2 cellular contexts compared by ENCODE assay signal in the genomic region with DNA sequence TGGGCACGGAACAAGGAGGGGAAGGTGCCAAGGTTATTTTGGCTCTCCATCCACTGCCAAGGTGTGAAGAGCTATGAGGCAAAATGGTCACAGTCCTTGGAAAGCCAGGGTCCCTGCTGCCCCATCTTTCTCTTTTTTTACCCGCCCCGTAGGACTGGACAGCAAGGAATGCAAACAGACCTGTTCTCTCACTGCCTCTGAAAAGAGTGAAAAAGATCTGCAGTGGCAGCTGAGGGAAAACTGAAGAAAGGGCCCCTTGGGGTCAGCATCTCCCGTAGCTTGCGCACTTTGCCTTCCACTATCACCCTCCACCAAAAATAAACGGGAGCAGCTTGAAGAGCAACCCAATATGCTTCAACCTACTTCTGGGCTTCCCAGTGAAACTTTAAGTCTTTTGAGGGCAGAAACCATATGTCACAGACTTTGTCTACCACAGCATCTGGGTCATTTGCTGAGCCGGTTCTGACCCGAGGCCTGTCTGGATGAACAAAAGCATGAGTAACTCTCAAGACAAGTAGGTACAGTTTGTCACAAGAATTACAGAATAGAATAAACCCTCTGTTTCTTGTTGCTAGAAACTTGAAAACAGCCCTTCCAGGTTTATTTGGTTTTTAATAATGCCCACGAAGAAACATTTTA.
TF ChIP-seq lines count a peak whose summit lies in the region.

No MANE protein-coding gene starts in this region.

TF ChIP-seq in GM23338, 12 proteins besides CTCF, POLR2A, EP300 and RAD21 (continues in another document):
- no peak for TF ChIP-seq ZNF331 (CRISPR knock-in tag; IDR thresholded peaks at IDR 0.05; ENCODE audit: low read depth)
- TF ChIP-seq ZNF114 (CRISPR knock-in tag; IDR thresholded peaks at IDR 0.05) = no peak
- TF ChIP-seq, protein P1, sequence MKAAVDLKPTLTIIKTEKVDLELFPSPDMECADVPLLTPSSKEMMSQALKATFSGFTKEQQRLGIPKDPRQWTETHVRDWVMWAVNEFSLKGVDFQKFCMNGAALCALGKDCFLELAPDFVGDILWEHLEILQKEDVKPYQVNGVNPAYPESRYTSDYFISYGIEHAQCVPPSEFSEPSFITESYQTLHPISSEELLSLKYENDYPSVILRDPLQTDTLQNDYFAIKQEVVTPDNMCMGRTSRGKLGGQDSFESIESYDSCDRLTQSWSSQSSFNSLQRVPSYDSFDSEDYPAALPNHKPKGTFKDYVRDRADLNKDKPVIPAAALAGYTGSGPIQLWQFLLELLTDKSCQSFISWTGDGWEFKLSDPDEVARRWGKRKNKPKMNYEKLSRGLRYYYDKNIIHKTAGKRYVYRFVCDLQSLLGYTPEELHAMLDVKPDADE (IDR thresholded peaks at IDR 0.05) = no peak
- TF ChIP-seq CREB1 (CRISPR knock-in tag; IDR thresholded peaks at IDR 0.05; ENCODE audit: low read depth) = no peak
- TF ChIP-seq POLR2AphosphoS5 (IDR thresholded peaks at IDR 0.05; ENCODE audit: low read depth) = no peak
- TF ChIP-seq NANOG (IDR thresholded peaks at IDR 0.05; ENCODE audit: borderline replicate concordance) = no peak
- no peak for TF ChIP-seq EZH2 (IDR thresholded peaks at IDR 0.05; ENCODE audit: low read depth, unreplicated experiment)
- TF ChIP-seq, protein P2, sequence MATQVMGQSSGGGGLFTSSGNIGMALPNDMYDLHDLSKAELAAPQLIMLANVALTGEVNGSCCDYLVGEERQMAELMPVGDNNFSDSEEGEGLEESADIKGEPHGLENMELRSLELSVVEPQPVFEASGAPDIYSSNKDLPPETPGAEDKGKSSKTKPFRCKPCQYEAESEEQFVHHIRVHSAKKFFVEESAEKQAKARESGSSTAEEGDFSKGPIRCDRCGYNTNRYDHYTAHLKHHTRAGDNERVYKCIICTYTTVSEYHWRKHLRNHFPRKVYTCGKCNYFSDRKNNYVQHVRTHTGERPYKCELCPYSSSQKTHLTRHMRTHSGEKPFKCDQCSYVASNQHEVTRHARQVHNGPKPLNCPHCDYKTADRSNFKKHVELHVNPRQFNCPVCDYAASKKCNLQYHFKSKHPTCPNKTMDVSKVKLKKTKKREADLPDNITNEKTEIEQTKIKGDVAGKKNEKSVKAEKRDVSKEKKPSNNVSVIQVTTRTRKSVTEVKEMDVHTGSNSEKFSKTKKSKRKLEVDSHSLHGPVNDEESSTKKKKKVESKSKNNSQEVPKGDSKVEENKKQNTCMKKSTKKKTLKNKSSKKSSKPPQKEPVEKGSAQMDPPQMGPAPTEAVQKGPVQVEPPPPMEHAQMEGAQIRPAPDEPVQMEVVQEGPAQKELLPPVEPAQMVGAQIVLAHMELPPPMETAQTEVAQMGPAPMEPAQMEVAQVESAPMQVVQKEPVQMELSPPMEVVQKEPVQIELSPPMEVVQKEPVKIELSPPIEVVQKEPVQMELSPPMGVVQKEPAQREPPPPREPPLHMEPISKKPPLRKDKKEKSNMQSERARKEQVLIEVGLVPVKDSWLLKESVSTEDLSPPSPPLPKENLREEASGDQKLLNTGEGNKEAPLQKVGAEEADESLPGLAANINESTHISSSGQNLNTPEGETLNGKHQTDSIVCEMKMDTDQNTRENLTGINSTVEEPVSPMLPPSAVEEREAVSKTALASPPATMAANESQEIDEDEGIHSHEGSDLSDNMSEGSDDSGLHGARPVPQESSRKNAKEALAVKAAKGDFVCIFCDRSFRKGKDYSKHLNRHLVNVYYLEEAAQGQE (IDR thresholded peaks at IDR 0.05; ENCODE audit: unreplicated experiment) = no peak
- no peak for TF ChIP-seq EZH2phosphoT487 (IDR thresholded peaks at IDR 0.05; ENCODE audit: unreplicated experiment)

TF ChIP-seq in H1, 55 proteins besides CTCF, POLR2A, EP300 and RAD21:
- TF ChIP-seq JUN (IDR thresholded peaks at IDR 0.05; ENCODE audit: low read depth, low read length) = no peak
- TF ChIP-seq, protein P3, sequence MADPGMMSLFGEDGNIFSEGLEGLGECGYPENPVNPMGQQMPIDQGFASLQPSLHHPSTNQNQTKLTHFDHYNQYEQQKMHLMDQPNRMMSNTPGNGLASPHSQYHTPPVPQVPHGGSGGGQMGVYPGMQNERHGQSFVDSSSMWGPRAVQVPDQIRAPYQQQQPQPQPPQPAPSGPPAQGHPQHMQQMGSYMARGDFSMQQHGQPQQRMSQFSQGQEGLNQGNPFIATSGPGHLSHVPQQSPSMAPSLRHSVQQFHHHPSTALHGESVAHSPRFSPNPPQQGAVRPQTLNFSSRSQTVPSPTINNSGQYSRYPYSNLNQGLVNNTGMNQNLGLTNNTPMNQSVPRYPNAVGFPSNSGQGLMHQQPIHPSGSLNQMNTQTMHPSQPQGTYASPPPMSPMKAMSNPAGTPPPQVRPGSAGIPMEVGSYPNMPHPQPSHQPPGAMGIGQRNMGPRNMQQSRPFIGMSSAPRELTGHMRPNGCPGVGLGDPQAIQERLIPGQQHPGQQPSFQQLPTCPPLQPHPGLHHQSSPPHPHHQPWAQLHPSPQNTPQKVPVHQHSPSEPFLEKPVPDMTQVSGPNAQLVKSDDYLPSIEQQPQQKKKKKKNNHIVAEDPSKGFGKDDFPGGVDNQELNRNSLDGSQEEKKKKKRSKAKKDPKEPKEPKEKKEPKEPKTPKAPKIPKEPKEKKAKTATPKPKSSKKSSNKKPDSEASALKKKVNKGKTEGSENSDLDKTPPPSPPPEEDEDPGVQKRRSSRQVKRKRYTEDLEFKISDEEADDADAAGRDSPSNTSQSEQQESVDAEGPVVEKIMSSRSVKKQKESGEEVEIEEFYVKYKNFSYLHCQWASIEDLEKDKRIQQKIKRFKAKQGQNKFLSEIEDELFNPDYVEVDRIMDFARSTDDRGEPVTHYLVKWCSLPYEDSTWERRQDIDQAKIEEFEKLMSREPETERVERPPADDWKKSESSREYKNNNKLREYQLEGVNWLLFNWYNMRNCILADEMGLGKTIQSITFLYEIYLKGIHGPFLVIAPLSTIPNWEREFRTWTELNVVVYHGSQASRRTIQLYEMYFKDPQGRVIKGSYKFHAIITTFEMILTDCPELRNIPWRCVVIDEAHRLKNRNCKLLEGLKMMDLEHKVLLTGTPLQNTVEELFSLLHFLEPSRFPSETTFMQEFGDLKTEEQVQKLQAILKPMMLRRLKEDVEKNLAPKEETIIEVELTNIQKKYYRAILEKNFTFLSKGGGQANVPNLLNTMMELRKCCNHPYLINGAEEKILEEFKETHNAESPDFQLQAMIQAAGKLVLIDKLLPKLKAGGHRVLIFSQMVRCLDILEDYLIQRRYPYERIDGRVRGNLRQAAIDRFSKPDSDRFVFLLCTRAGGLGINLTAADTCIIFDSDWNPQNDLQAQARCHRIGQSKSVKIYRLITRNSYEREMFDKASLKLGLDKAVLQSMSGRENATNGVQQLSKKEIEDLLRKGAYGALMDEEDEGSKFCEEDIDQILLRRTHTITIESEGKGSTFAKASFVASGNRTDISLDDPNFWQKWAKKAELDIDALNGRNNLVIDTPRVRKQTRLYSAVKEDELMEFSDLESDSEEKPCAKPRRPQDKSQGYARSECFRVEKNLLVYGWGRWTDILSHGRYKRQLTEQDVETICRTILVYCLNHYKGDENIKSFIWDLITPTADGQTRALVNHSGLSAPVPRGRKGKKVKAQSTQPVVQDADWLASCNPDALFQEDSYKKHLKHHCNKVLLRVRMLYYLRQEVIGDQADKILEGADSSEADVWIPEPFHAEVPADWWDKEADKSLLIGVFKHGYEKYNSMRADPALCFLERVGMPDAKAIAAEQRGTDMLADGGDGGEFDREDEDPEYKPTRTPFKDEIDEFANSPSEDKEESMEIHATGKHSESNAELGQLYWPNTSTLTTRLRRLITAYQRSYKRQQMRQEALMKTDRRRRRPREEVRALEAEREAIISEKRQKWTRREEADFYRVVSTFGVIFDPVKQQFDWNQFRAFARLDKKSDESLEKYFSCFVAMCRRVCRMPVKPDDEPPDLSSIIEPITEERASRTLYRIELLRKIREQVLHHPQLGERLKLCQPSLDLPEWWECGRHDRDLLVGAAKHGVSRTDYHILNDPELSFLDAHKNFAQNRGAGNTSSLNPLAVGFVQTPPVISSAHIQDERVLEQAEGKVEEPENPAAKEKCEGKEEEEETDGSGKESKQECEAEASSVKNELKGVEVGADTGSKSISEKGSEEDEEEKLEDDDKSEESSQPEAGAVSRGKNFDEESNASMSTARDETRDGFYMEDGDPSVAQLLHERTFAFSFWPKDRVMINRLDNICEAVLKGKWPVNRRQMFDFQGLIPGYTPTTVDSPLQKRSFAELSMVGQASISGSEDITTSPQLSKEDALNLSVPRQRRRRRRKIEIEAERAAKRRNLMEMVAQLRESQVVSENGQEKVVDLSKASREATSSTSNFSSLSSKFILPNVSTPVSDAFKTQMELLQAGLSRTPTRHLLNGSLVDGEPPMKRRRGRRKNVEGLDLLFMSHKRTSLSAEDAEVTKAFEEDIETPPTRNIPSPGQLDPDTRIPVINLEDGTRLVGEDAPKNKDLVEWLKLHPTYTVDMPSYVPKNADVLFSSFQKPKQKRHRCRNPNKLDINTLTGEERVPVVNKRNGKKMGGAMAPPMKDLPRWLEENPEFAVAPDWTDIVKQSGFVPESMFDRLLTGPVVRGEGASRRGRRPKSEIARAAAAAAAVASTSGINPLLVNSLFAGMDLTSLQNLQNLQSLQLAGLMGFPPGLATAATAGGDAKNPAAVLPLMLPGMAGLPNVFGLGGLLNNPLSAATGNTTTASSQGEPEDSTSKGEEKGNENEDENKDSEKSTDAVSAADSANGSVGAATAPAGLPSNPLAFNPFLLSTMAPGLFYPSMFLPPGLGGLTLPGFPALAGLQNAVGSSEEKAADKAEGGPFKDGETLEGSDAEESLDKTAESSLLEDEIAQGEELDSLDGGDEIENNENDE (IDR thresholded peaks at IDR 0.05; ENCODE audit: insufficient replicate concordance, low read length) = no peak
- TF ChIP-seq TEAD4 (IDR thresholded peaks at IDR 0.05; ENCODE audit: low read depth, low read length) = no peak
- TF ChIP-seq TAF1 (IDR thresholded peaks at IDR 0.05; ENCODE audit: low read depth, low read length) = no peak
- TF ChIP-seq BRCA1 (IDR thresholded peaks at IDR 0.05; ENCODE audit: low read depth, low read length) = no peak
- TF ChIP-seq HDAC2 (IDR thresholded peaks at IDR 0.05; ENCODE audit: borderline replicate concordance in 1 of 2, low read depth in 2 of 2, low read length in 2 of 2) = no peak
- TF ChIP-seq GTF2F1 (IDR thresholded peaks at IDR 0.05; ENCODE audit: borderline replicate concordance, low read depth, low read length) = no peak
- no peak for TF ChIP-seq KDM4A (IDR thresholded peaks at IDR 0.05; ENCODE audit: low read depth, low read length, severe bottlenecking)
- no peak for TF ChIP-seq SP2 (IDR thresholded peaks at IDR 0.05; ENCODE audit: low read length)
- no peak for TF ChIP-seq SIRT6 (IDR thresholded peaks at IDR 0.05; ENCODE audit: low read length)
- TF ChIP-seq MAFK (IDR thresholded peaks at IDR 0.05; ENCODE audit: low read depth, low read length) = no peak
- no peak for TF ChIP-seq ZNF274 (IDR thresholded peaks at IDR 0.05; ENCODE audit: borderline replicate concordance, extremely low read depth, low read length)
- TF ChIP-seq KDM5A (IDR thresholded peaks at IDR 0.05; ENCODE audit: low read length) = no peak
- TF ChIP-seq SRF (IDR thresholded peaks at IDR 0.05; ENCODE audit: low read depth, low read length) = no peak
- no peak for TF ChIP-seq YY1 (IDR thresholded peaks at IDR 0.05; ENCODE audit: low read depth, low read length)
- no peak for TF ChIP-seq POU5F1 (IDR thresholded peaks at IDR 0.05; ENCODE audit: low read depth, low read length)
- TF ChIP-seq BACH1 (IDR thresholded peaks at IDR 0.05; ENCODE audit: low read length) = no peak
TF ChIP-seq in H1: peak in this region for 0.
